Comparison of ENCODE assay signal across 1 cellular context in the genomic region with DNA sequence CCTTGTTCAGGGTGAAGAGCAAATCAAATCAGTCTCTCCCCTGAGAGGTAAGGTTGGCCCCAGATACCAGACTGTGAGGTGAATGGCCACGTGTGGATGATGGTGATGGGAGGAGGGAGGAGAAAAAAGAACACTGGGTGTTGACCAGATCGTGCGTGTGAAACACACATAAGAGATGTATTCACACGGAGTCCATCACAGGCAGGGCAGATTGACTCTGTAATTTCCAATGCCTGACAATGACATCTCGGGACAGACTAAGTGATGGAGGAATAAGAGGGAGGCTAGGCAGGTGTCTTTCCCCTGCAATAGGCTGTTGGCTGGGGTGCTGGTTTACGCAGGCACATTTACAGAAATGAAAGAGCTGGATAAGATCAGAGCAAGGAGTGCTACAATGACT.
TF ChIP-seq lines count a peak whose summit lies in the region.

No MANE protein-coding gene starts in this region.

TF ChIP-seq in neural cell, 6 proteins besides CTCF, POLR2A, EP300 and RAD21 (continued from another document):
- TF ChIP-seq, protein P1, sequence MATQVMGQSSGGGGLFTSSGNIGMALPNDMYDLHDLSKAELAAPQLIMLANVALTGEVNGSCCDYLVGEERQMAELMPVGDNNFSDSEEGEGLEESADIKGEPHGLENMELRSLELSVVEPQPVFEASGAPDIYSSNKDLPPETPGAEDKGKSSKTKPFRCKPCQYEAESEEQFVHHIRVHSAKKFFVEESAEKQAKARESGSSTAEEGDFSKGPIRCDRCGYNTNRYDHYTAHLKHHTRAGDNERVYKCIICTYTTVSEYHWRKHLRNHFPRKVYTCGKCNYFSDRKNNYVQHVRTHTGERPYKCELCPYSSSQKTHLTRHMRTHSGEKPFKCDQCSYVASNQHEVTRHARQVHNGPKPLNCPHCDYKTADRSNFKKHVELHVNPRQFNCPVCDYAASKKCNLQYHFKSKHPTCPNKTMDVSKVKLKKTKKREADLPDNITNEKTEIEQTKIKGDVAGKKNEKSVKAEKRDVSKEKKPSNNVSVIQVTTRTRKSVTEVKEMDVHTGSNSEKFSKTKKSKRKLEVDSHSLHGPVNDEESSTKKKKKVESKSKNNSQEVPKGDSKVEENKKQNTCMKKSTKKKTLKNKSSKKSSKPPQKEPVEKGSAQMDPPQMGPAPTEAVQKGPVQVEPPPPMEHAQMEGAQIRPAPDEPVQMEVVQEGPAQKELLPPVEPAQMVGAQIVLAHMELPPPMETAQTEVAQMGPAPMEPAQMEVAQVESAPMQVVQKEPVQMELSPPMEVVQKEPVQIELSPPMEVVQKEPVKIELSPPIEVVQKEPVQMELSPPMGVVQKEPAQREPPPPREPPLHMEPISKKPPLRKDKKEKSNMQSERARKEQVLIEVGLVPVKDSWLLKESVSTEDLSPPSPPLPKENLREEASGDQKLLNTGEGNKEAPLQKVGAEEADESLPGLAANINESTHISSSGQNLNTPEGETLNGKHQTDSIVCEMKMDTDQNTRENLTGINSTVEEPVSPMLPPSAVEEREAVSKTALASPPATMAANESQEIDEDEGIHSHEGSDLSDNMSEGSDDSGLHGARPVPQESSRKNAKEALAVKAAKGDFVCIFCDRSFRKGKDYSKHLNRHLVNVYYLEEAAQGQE (IDR thresholded peaks at IDR 0.05; ENCODE audit: borderline replicate concordance) = no peak
- TF ChIP-seq MXI1 (conservative IDR thresholded peaks at IDR 0.05; ENCODE audit: poor library complexity, severe bottlenecking) (no peak), POLR2AphosphoS5 (IDR thresholded peaks at IDR 0.05) (no peak), TAF1 (IDR thresholded peaks at IDR 0.05; ENCODE audit: low read depth) (no peak), SMC3 (conservative IDR thresholded peaks at IDR 0.05; ENCODE audit: poor library complexity) (no peak)
